Comparison of ENCODE assay signal across 2 cellular contexts in the genomic region with DNA sequence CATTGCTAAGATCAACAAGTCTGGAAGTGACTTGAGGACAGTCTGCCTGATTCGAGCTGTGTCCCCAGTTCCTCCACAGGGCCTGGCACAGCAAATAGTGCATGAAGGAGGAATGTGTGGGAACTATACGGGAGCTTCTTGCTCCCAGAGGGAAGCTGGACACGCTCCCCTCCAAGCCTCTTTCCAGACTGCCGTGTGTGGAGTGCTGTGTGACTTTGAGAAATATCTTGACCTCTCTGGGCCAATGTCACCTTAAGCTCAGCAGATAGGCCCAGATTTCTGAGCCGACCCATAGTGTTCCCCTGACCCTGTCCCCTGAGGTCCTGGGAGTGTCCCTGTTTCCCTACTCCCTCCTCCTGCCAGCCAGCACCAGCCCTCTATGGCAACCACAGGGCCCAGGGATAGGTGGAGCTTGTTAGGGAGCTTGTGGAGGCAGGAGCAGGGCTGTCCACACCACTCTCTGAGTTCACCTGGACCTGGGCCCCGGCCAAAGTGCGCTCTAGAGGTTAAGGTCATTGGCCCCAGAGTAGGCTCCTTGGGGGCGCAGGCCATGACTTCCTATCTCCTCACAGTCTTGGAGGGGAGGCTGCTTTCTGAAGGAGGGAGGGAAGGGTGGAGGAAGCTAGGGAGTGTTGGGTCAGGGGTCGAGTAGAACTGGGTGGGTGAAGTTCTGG.
TF ChIP-seq lines count a peak whose summit lies in the region.

No MANE protein-coding gene starts in this region.

TF ChIP-seq in HEK293, 187 proteins besides CTCF, POLR2A, EP300 and RAD21:
- peak; percentile 95 for TF ChIP-seq ZNF768 (tag by site-specific recombination; IDR thresholded peaks at IDR 0.05)
- TF ChIP-seq, protein P1, sequence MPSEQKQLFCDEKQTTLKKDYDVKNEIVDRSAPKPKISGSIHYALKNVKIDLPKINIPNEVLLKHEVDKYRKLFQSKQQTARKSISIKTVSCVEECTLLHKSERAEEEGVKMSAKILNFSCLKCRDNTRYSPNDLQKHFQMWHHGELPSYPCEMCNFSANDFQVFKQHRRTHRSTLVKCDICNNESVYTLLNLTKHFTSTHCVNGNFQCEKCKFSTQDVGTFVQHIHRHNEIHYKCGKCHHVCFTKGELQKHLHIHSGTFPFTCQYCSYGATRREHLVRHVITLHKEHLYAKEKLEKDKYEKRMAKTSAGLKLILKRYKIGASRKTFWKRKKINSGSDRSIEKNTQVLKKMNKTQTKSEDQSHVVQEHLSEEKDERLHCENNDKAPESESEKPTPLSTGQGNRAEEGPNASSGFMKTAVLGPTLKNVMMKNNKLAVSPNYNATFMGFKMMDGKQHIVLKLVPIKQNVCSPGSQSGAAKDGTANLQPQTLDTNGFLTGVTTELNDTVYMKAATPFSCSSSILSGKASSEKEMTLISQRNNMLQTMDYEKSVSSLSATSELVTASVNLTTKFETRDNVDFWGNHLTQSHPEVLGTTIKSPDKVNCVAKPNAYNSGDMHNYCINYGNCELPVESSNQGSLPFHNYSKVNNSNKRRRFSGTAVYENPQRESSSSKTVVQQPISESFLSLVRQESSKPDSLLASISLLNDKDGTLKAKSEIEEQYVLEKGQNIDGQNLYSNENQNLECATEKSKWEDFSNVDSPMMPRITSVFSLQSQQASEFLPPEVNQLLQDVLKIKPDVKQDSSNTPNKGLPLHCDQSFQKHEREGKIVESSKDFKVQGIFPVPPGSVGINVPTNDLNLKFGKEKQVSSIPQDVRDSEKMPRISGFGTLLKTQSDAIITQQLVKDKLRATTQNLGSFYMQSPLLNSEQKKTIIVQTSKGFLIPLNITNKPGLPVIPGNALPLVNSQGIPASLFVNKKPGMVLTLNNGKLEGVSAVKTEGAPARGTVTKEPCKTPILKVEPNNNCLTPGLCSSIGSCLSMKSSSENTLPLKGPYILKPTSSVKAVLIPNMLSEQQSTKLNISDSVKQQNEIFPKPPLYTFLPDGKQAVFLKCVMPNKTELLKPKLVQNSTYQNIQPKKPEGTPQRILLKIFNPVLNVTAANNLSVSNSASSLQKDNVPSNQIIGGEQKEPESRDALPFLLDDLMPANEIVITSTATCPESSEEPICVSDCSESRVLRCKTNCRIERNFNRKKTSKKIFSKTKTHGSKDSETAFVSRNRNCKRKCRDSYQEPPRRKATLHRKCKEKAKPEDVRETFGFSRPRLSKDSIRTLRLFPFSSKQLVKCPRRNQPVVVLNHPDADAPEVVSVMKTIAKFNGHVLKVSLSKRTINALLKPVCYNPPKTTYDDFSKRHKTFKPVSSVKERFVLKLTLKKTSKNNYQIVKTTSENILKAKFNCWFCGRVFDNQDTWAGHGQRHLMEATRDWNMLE (tag by site-specific recombination; conservative IDR thresholded peaks at IDR 0.05; ENCODE audit: low read depth), result no peak
- no peak for TF ChIP-seq ZNF211 (tag by site-specific recombination; IDR thresholded peaks at IDR 0.05; ENCODE audit: low read depth)

TF ChIP-seq in H1, 55 proteins besides CTCF, POLR2A, EP300 and RAD21:
- no peak for TF ChIP-seq RBBP5 (IDR thresholded peaks at IDR 0.05; ENCODE audit: borderline replicate concordance, low read depth, low read length)
- peak; percentile 95; the same call in 1 of the 2 replicates for TF ChIP-seq KDM1A (IDR thresholded peaks at IDR 0.05; ENCODE audit: borderline replicate concordance, low read length)
